ENCODE assay signal across 1 cellular context in genomic region chr2:9593936-9594335, GRCh38.
TF ChIP-seq lines count a peak whose summit lies in the region.

No MANE protein-coding gene starts in this region.

TF ChIP-seq in WTC11, 78 proteins besides CTCF, POLR2A, EP300 and RAD21 (continued from another document):
- TF ChIP-seq ZMAT4 (CRISPR knock-in tag; IDR thresholded peaks at IDR 0.05): no peak
- no peak for TF ChIP-seq ELF4 (CRISPR knock-in tag; IDR thresholded peaks at IDR 0.05; ENCODE audit: low read depth)
- TF ChIP-seq, protein P1, sequence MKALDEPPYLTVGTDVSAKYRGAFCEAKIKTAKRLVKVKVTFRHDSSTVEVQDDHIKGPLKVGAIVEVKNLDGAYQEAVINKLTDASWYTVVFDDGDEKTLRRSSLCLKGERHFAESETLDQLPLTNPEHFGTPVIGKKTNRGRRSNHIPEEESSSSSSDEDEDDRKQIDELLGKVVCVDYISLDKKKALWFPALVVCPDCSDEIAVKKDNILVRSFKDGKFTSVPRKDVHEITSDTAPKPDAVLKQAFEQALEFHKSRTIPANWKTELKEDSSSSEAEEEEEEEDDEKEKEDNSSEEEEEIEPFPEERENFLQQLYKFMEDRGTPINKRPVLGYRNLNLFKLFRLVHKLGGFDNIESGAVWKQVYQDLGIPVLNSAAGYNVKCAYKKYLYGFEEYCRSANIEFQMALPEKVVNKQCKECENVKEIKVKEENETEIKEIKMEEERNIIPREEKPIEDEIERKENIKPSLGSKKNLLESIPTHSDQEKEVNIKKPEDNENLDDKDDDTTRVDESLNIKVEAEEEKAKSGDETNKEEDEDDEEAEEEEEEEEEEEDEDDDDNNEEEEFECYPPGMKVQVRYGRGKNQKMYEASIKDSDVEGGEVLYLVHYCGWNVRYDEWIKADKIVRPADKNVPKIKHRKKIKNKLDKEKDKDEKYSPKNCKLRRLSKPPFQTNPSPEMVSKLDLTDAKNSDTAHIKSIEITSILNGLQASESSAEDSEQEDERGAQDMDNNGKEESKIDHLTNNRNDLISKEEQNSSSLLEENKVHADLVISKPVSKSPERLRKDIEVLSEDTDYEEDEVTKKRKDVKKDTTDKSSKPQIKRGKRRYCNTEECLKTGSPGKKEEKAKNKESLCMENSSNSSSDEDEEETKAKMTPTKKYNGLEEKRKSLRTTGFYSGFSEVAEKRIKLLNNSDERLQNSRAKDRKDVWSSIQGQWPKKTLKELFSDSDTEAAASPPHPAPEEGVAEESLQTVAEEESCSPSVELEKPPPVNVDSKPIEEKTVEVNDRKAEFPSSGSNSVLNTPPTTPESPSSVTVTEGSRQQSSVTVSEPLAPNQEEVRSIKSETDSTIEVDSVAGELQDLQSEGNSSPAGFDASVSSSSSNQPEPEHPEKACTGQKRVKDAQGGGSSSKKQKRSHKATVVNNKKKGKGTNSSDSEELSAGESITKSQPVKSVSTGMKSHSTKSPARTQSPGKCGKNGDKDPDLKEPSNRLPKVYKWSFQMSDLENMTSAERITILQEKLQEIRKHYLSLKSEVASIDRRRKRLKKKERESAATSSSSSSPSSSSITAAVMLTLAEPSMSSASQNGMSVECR (CRISPR knock-in tag; IDR thresholded peaks at IDR 0.05; ENCODE audit: borderline replicate concordance): no peak
- TF ChIP-seq, protein P2, sequence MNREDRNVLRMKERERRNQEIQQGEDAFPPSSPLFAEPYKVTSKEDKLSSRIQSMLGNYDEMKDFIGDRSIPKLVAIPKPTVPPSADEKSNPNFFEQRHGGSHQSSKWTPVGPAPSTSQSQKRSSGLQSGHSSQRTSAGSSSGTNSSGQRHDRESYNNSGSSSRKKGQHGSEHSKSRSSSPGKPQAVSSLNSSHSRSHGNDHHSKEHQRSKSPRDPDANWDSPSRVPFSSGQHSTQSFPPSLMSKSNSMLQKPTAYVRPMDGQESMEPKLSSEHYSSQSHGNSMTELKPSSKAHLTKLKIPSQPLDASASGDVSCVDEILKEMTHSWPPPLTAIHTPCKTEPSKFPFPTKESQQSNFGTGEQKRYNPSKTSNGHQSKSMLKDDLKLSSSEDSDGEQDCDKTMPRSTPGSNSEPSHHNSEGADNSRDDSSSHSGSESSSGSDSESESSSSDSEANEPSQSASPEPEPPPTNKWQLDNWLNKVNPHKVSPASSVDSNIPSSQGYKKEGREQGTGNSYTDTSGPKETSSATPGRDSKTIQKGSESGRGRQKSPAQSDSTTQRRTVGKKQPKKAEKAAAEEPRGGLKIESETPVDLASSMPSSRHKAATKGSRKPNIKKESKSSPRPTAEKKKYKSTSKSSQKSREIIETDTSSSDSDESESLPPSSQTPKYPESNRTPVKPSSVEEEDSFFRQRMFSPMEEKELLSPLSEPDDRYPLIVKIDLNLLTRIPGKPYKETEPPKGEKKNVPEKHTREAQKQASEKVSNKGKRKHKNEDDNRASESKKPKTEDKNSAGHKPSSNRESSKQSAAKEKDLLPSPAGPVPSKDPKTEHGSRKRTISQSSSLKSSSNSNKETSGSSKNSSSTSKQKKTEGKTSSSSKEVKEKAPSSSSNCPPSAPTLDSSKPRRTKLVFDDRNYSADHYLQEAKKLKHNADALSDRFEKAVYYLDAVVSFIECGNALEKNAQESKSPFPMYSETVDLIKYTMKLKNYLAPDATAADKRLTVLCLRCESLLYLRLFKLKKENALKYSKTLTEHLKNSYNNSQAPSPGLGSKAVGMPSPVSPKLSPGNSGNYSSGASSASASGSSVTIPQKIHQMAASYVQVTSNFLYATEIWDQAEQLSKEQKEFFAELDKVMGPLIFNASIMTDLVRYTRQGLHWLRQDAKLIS (CRISPR knock-in tag; IDR thresholded peaks at IDR 0.05; ENCODE audit: borderline replicate concordance): no peak
- no peak for TF ChIP-seq CREB1 (CRISPR knock-in tag; IDR thresholded peaks at IDR 0.05)
- TF ChIP-seq EMX1 (CRISPR knock-in tag; IDR thresholded peaks at IDR 0.05): no peak
